Comparison of ENCODE assay signal across 8 cellular contexts in genomic region chr14:34629657-34630529, GRCh38. TPM values are rescaled to one million over a fixed set of nuclear protein-coding genes. Genes with fewer than 3 reads are reported as not detected.
DNase-seq lines count a peak whose midpoint lies in the region; ATAC-seq and TF ChIP-seq lines count a peak whose summit lies in the region.

TSS of gene SNX6 (minus strand) at chr14:34630148. CDS start at chr14:34630116, 32 bp downstream.

- peak within 1 kb of the TSS; percentile 89 to 98 (median 95) for H3K27ac ChIP-seq in BLaER1 treated with 17β-estradiol and CSF1 and Interleukin-3, amounts not matched to agents 10 nM and 100 nM
- no peak within 1 kb of the TSS for H3K27ac ChIP-seq in ectodermal cell (ENCODE audit: insufficient read depth, low read depth, low read length, poor library complexity, severe bottlenecking)
- peak within 1 kb of the TSS; percentile 90 for H3K27ac ChIP-seq in lower lobe of right lung

- peaks cover 29% of the 10 kb centered on the region for H3K4me1 Mint-ChIP-seq in activated CD8-positive, alpha-beta T cell treated with anti-CD3 and anti-CD28 coated beads, Interleukin-2, amount 10 ng/mL, durations not matched to agents 7 days and 5 days (ENCODE audit: low read depth)

- peak within 1 kb of the TSS; percentile 76 to 97 (median 87) for H3K4me2 ChIP-seq in BLaER1 treated with 17β-estradiol and CSF1 and Interleukin-3, amounts not matched to agents 10 nM and 100 nM

- peaks cover 16% of the 10 kb centered on the region for H3K36me3 Mint-ChIP-seq in activated CD8-positive, alpha-beta T cell treated with anti-CD3 and anti-CD28 coated beads, Interleukin-2, amount 10 ng/mL, durations not matched to agents 7 days and 5 days (ENCODE audit: low read depth)

- DNase-seq in NCI-H526 treated with DMSO at 0.1 percent for 48 hours (lab: John Stamatoyannopoulos, UW), result peak; percentile 49
- peak; percentile 85 for DNase-seq in activated CD8-positive, alpha-beta T cell treated with anti-CD3 and anti-CD28 coated beads, Interleukin-2, amount 10 ng/mL, durations not matched to agents 7 days and 5 days
- peak; percentile 88 for DNase-seq in lower lobe of right lung
- peak; percentile 64 to 73 (median 64) for DNase-seq in stimulated activated CD4-positive, alpha-beta T cell treated with anti-CD3 and anti-CD28 coated beads, TNF-alpha, amount 100 ng/mL, for 24 hours (ENCODE audit: low read depth in 3 of 3)

- TF ChIP-seq CTCF in lower lobe of right lung (IDR thresholded peaks at IDR 0.05), result no peak

- H3K4me3 ChIP-seq in BLaER1 treated with 17β-estradiol and CSF1 and Interleukin-3, amounts not matched to agents 10 nM and 100 nM, result peak within 1 kb of the TSS; percentile 78 to 100 (median 94)
- peak within 1 kb of the TSS; percentile 82 for H3K4me3 ChIP-seq in ectodermal cell (ENCODE audit: insufficient read depth, low read depth, low read length)
- peak within 1 kb of the TSS; percentile 98 for H3K4me3 ChIP-seq in lower lobe of right lung

- H3K27me3 Mint-ChIP-seq in activated CD8-positive, alpha-beta T cell treated with anti-CD3 and anti-CD28 coated beads, Interleukin-2, amount 10 ng/mL, durations not matched to agents 7 days and 5 days (ENCODE audit: low read depth), result peaks cover 14% of the 10 kb centered on the region

- H4K20me1 ChIP-seq in BLaER1 treated with 17β-estradiol and CSF1 and Interleukin-3, amounts not matched to agents 10 nM and 100 nM, result peaks cover 21 to 38% (median 32%) of the 10 kb centered on the region in 11 experiments; a peak in 18 of 22 replicates

- H3K27me3 ChIP-seq in BLaER1 treated with 17β-estradiol and CSF1 and Interleukin-3, amounts not matched to agents 10 nM and 100 nM, result no peaks in the 10 kb centered on the region
- H3K27me3 ChIP-seq in ectodermal cell (ENCODE audit: control insufficient read depth, insufficient read depth, low read length, poor library complexity, severe bottlenecking) (no peaks in the 10 kb centered on the region), lower lobe of right lung (ENCODE audit: low read depth) (no peaks in the 10 kb centered on the region)

- peaks cover 9 to 27% (median 23%) of the 10 kb centered on the region in 11 experiments; a peak in 21 of 22 replicates for H3K36me3 ChIP-seq in BLaER1 treated with 17β-estradiol and CSF1 and Interleukin-3, amounts not matched to agents 10 nM and 100 nM
- H3K36me3 ChIP-seq in ectodermal cell (ENCODE audit: control insufficient read depth, insufficient read depth, low read length) (no peaks in the 10 kb centered on the region), lower lobe of right lung (peaks cover 5% of the 10 kb centered on the region)

- intact Hi-C loops in lower lobe of right lung (cut with DNase I), result no loop called here

- H3K4me3 Mint-ChIP-seq in activated CD8-positive, alpha-beta T cell treated with anti-CD3 and anti-CD28 coated beads, Interleukin-2, amount 10 ng/mL, durations not matched to agents 7 days and 5 days, result peak within 1 kb of the TSS; percentile 99

- POLR2A ChIA-PET in activated CD8-positive, alpha-beta T cell treated with anti-CD3 and anti-CD28 coated beads, Interleukin-2, amount 10 ng/mL, durations not matched to agents 7 days and 5 days (lab: Charles Lee), result interaction anchor here (0.7 to 1.3 kb wide), 4 partner anchors 86 to 775 kb away, joined by 3 to 4 read pairs (median 4); partner anchors contain the start of genes FAM177A1 and NFKBIA

- WGBS in ectodermal cell, 2 experiments, result 5 to 6% methylated on average over 84 of the region's 84 CpGs

- no peaks in the 10 kb centered on the region for H3K9me3 ChIP-seq in BLaER1 treated with 17β-estradiol and CSF1 and Interleukin-3, amounts not matched to agents 10 nM and 100 nM (replicated peaks in 1 of 11)
- H3K9me3 ChIP-seq in ectodermal cell (ENCODE audit: control insufficient read depth, low read length) (no peaks in the 10 kb centered on the region), lower lobe of right lung (no peaks in the 10 kb centered on the region)

- peaks cover 10 to 65% (median 19%) of the 10 kb centered on the region in 10 experiments; a peak in 16 of 20 replicates for H3K4me1 ChIP-seq in BLaER1 treated with 17β-estradiol and CSF1 and Interleukin-3, amounts not matched to agents 10 nM and 100 nM
- H3K4me1 ChIP-seq in ectodermal cell (ENCODE audit: control insufficient read depth, insufficient read depth, low read length) (no peaks in the 10 kb centered on the region), lower lobe of right lung (peaks cover 5% of the 10 kb centered on the region)

- ATAC-seq in GM19043 (IDR thresholded peaks at IDR 0.05; ENCODE audit: low read depth, unreplicated experiment), result peak; percentile 95
- ATAC-seq in HG03354 (IDR thresholded peaks at IDR 0.05; ENCODE audit: poor library complexity, severe bottlenecking, unreplicated experiment), result peak; percentile 95
- ATAC-seq in activated CD8-positive, alpha-beta T cell treated with anti-CD3 and anti-CD28 coated beads, Interleukin-2, amount 10 ng/mL, durations not matched to agents 7 days and 5 days, result peak; percentile 97
- peak; percentile 99 to 100 for ATAC-seq in lower lobe of right lung

- peak within 1 kb of the TSS; percentile 97 for H3K27ac Mint-ChIP-seq in activated CD8-positive, alpha-beta T cell treated with anti-CD3 and anti-CD28 coated beads, Interleukin-2, amount 10 ng/mL, durations not matched to agents 7 days and 5 days

- no peaks in the 10 kb centered on the region for H3K9me3 Mint-ChIP-seq in activated CD8-positive, alpha-beta T cell treated with anti-CD3 and anti-CD28 coated beads, Interleukin-2, amount 10 ng/mL, durations not matched to agents 7 days and 5 days (ENCODE audit: insufficient read depth)

- H3K9ac ChIP-seq in BLaER1 treated with 17β-estradiol and CSF1 and Interleukin-3, amounts not matched to agents 10 nM and 100 nM, result peak within 1 kb of the TSS; percentile 91 to 99 (median 96)

- CTCF ChIA-PET in activated CD8-positive, alpha-beta T cell treated with anti-CD3 and anti-CD28 coated beads, Interleukin-2, amount 10 ng/mL, durations not matched to agents 7 days and 5 days (lab: Charles Lee), result interaction anchor here (0.8 to 1.1 kb wide), 2 partner anchors 17 to 93 kb away, joined by 4 to 6 read pairs; no protein-coding TSS in a partner anchor

RNA-seq across cellular contexts. Expression of gene SNX6, which starts in this region (rescaled TPM):
- 10 to 100 TPM; 83.3 to 84.3 TPM for total RNA-seq in activated CD8-positive, alpha-beta T cell treated with anti-CD3 and anti-CD28 coated beads, Interleukin-2, amount 10 ng/mL, durations not matched to agents 7 days and 5 days
- polyA plus RNA-seq in ectodermal cell (2013, experiment 1 of 4), result 98.3 TPM
- polyA plus RNA-seq in ectodermal cell (2013, experiment 2 of 4), result 103 TPM
- 98.7 TPM for polyA plus RNA-seq in ectodermal cell (2013, experiment 3 of 4)
- 99.6 TPM for polyA plus RNA-seq in ectodermal cell (2013, experiment 4 of 4)
- 70.7 TPM for total RNA-seq in lower lobe of right lung
